ENCODE assay signal across 11 cellular contexts in the genomic region with DNA sequence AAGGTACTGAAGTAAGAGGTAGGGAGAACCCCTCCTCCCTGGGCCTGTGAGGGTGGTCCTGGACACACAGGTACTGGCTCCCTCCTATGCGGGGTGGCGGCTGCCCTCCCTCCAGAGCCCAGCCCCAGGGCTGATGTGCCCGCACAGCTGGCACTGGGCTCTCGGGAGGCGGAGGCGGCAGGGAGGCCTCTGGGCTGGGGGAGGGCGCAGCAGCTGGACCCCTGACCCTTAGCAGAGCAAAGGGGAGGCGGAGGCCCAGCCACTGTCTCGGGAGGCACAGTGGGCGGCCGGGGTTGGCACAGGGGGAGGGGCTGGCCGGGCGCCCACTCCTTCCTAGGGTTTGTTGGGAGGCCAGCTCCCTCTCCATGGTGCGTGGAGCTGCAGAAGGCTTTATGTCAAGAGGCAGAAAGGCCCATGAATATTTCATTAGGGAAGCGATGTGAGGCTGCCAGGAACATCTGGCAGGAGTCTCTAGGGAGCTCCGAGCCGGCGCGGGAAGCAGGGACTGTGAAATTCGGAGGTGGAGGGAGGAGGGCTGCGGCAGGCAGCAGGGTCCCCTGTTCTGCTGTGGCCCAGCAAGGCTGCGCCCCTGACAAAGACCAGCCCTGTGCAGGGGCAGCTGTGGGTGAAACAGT. TPM values are rescaled to one million over a fixed set of nuclear protein-coding genes. Genes with fewer than 3 reads are reported as not detected.
A peak's percentile ranks its signal among the peaks of the same experiment; 100 is the strongest.
DNase-seq lines count a peak whose midpoint lies in the region; ATAC-seq and TF ChIP-seq lines count a peak whose summit lies in the region.
"Had no signal": no experiment of that assay in that cellular context is flagged by ENCODE, and none has a peak within 500 bp of the region (broad histone marks: within the 10 kb centered on the region; RNA-seq: fewer than 3 reads in every experiment).

No MANE protein-coding gene starts in this region.

- peaks cover 10% of the 10 kb centered on the region for H3K9me3 Mint-ChIP-seq in glutamatergic neuron (ENCODE audit: unreplicated experiment)
- H3K9me3 Mint-ChIP-seq: endodermal cell had no signal

- ATAC-seq in GM18505 (IDR thresholded peaks at IDR 0.05; ENCODE audit: unreplicated experiment): no peak
- ATAC-seq: activated CD8-positive, alpha-beta T cell treated with anti-CD3 and anti-CD28 coated beads, Interleukin-2, amount 10 ng/mL, durations not matched to agents 7 days and 5 days; naive thymus-derived CD8-positive, alpha-beta T cell had no signal

- peaks cover 5% of the 10 kb centered on the region for H3K36me3 Mint-ChIP-seq in glutamatergic neuron (ENCODE audit: unreplicated experiment)
- H3K36me3 Mint-ChIP-seq: naive thymus-derived CD8-positive, alpha-beta T cell had no signal

- no peak for TF ChIP-seq POLR2A in GM18505 (IDR thresholded peaks at IDR 0.05; ENCODE audit: borderline replicate concordance, extremely low read depth, insufficient read depth, insufficient read length)

- TF ChIP-seq CTCF in glutamatergic neuron (IDR thresholded peaks at IDR 0.05; ENCODE audit: partially characterized antibody, unreplicated experiment): no peak

- H3K27ac Mint-ChIP-seq in glutamatergic neuron (ENCODE audit: unreplicated experiment): no peak overlapping the region
- H3K27ac Mint-ChIP-seq: activated CD8-positive, alpha-beta T cell treated with anti-CD3 and anti-CD28 coated beads, Interleukin-2, amount 10 ng/mL, durations not matched to agents 7 days and 5 days; endodermal cell had no signal

- peaks cover 9% of the 10 kb centered on the region for H3K4me1 Mint-ChIP-seq in glutamatergic neuron (ENCODE audit: low read depth, unreplicated experiment)
- H3K4me1 Mint-ChIP-seq: endodermal cell had no signal

- H3K27me3 Mint-ChIP-seq in glutamatergic neuron (ENCODE audit: unreplicated experiment): peaks cover 12% of the 10 kb centered on the region

- H3K4me3 Mint-ChIP-seq in glutamatergic neuron (ENCODE audit: unreplicated experiment): peak overlapping the region; percentile 65
- H3K4me3 Mint-ChIP-seq: activated CD8-positive, alpha-beta T cell treated with anti-CD3 and anti-CD28 coated beads, Interleukin-2, amount 10 ng/mL, durations not matched to agents 7 days and 5 days; endodermal cell; naive thymus-derived CD8-positive, alpha-beta T cell had no signal

- peak; percentile 36 for DNase-seq in DMS79 (lab: John Stamatoyannopoulos, UW)
- peak; percentile 46 for DNase-seq in NCI-H345 treated with DMSO at 0.1 percent for 48 hours (lab: John Stamatoyannopoulos, UW; ENCODE audit: unreplicated experiment)
- peak; percentile 80 for DNase-seq in glutamatergic neuron
- peak; percentile 77 for DNase-seq in retina
- DNase-seq in T-helper 2 cell: no peak
- DNase-seq in OCI-M2 (lab: John Stamatoyannopoulos, UW; ENCODE audit: unreplicated experiment): no peak
- DNase-seq: activated CD8-positive, alpha-beta T cell treated with anti-CD3 and anti-CD28 coated beads, Interleukin-2, amount 10 ng/mL, durations not matched to agents 7 days and 5 days; activated naive CD4-positive, alpha-beta T cell; endodermal cell had no signal

RNA-seq across cellular contexts. Expression of a gene that starts 44.1 kb away (rescaled TPM):
- 29.3 TPM for total RNA-seq in glutamatergic neuron (ENCODE audit: unreplicated experiment)

Comparison
In these comparisons a context has a peak if more than half of its experiments do, and no peak if none do; other contexts are left out.
1. DNase-seq: peak in DMS79 (single experiment), NCI-H345 treated with DMSO at 0.1 percent for 48 hours (single experiment), glutamatergic neuron (single experiment) and retina (single experiment); none in T-helper 2 cell (0 of 5) and OCI-M2 (single experiment).